Comparison of ENCODE assay signal across 21 cellular contexts in genomic region chr1:224124220-224124619, GRCh38.
"Had no signal": no experiment of that assay in that cellular context is flagged by ENCODE, and none has a peak within 500 bp of the region (broad histone marks: within the 10 kb centered on the region; RNA-seq: fewer than 3 reads in every experiment).

No MANE protein-coding gene starts in this region.

- H3K4me3 Mint-ChIP-seq: activated CD4-positive, alpha-beta memory T cell treated with anti-CD3 and anti-CD28 coated beads, Interleukin-2, amount 10 ng/mL, durations not matched to agents 7 days and 5 days; activated CD4-positive, alpha-beta T cell treated with anti-CD3 and anti-CD28 coated beads, Interleukin-2, amount 10 ng/mL, durations not matched to agents 7 days and 5 days; activated naive CD4-positive, alpha-beta T cell treated with anti-CD3 and anti-CD28 coated beads for 36 hours; activated naive CD8-positive, alpha-beta T cell treated with anti-CD3 and anti-CD28 coated beads for 36 hours; activated T-helper 17 cell treated with anti-CD3 and anti-CD28 coated beads, Interleukin-2, amount 50 U/mL, for 72 hours; T-helper 1 cell treated with Interleukin-12 subunit alpha and Interleukin-12 subunit beta and Interleukin-4 antibody, amounts not matched to agents 30 μg/mL and 1 μg/mL, for 36 hours had no signal

- DNase-seq: activated CD4-positive, alpha-beta memory T cell treated with anti-CD3 and anti-CD28 coated beads, Interleukin-2, amount 10 ng/mL, durations not matched to agents 7 days and 5 days; activated CD4-positive, alpha-beta T cell treated with anti-CD3 and anti-CD28 coated beads, Interleukin-2, amount 10 ng/mL, durations not matched to agents 7 days and 5 days; activated CD4-positive, CD25-positive, alpha-beta regulatory T cell; activated gamma-delta T cell; activated naive CD4-positive, alpha-beta T cell treated with anti-CD3 and anti-CD28 coated beads for 36 hours; activated naive CD8-positive, alpha-beta T cell treated with anti-CD3 and anti-CD28 coated beads for 36 hours; activated T-cell treated with anti-CD3 and anti-CD28 coated beads for 4 hours; activated T-cell treated with anti-CD3 and anti-CD28 coated beads, Interleukin-2, amount 50 U/mL, for 48 hours; brain microvascular endothelial cell; NCI-H146; NCI-H187 treated with DMSO at 0.1 percent for 48 hours; NCI-H2081 treated with DMSO at 0.1 percent for 48 hours; NCI-H446; NCI-H524; Peyer's patch; Right ventricle myocardium superior; SJCRH30 had no signal

- H3K27me3 Mint-ChIP-seq: activated CD4-positive, alpha-beta memory T cell treated with anti-CD3 and anti-CD28 coated beads, Interleukin-2, amount 10 ng/mL, durations not matched to agents 7 days and 5 days; activated CD4-positive, alpha-beta T cell treated with anti-CD3 and anti-CD28 coated beads, Interleukin-2, amount 10 ng/mL, durations not matched to agents 7 days and 5 days; activated naive CD8-positive, alpha-beta T cell treated with anti-CD3 and anti-CD28 coated beads for 36 hours; activated T-helper 17 cell treated with anti-CD3 and anti-CD28 coated beads, Interleukin-2, amount 50 U/mL, for 72 hours had no signal

- H3K27ac Mint-ChIP-seq: activated CD4-positive, alpha-beta memory T cell treated with anti-CD3 and anti-CD28 coated beads, Interleukin-2, amount 10 ng/mL, durations not matched to agents 7 days and 5 days; activated CD4-positive, alpha-beta T cell treated with anti-CD3 and anti-CD28 coated beads, Interleukin-2, amount 10 ng/mL, durations not matched to agents 7 days and 5 days; activated naive CD4-positive, alpha-beta T cell treated with anti-CD3 and anti-CD28 coated beads for 36 hours; activated naive CD8-positive, alpha-beta T cell treated with anti-CD3 and anti-CD28 coated beads for 36 hours; activated T-helper 17 cell treated with anti-CD3 and anti-CD28 coated beads, Interleukin-2, amount 50 U/mL, for 72 hours; T-helper 1 cell treated with Interleukin-12 subunit alpha and Interleukin-12 subunit beta and Interleukin-4 antibody, amounts not matched to agents 30 μg/mL and 1 μg/mL, for 36 hours had no signal

- H3K27ac ChIP-seq: brain microvascular endothelial cell, cardiac muscle cell, Peyer's patch, RWPE1, SJCRH30 had no signal

- H3K27me3 ChIP-seq: brain microvascular endothelial cell, cardiac muscle cell, Peyer's patch, SJCRH30 had no signal

- H3K9me3 Mint-ChIP-seq: activated CD4-positive, alpha-beta memory T cell treated with anti-CD3 and anti-CD28 coated beads, Interleukin-2, amount 10 ng/mL, durations not matched to agents 7 days and 5 days; activated CD4-positive, alpha-beta T cell treated with anti-CD3 and anti-CD28 coated beads, Interleukin-2, amount 10 ng/mL, durations not matched to agents 7 days and 5 days; activated naive CD4-positive, alpha-beta T cell treated with anti-CD3 and anti-CD28 coated beads for 36 hours; activated naive CD8-positive, alpha-beta T cell treated with anti-CD3 and anti-CD28 coated beads for 36 hours; activated T-helper 17 cell treated with anti-CD3 and anti-CD28 coated beads, Interleukin-2, amount 50 U/mL, for 72 hours; T-helper 1 cell treated with Interleukin-12 subunit alpha and Interleukin-12 subunit beta and Interleukin-4 antibody, amounts not matched to agents 30 μg/mL and 1 μg/mL, for 36 hours had no signal

- H3K36me3 ChIP-seq: brain microvascular endothelial cell had no signal

- H3K4me3 ChIP-seq: cardiac muscle cell, Peyer's patch, SJCRH30 had no signal

- H3K9me3 ChIP-seq: Peyer's patch, SJCRH30 had no signal

- H3K4me1 ChIP-seq: Peyer's patch, SJCRH30 had no signal
